ENCODE assay signal across 10 cellular contexts in the genomic region with DNA sequence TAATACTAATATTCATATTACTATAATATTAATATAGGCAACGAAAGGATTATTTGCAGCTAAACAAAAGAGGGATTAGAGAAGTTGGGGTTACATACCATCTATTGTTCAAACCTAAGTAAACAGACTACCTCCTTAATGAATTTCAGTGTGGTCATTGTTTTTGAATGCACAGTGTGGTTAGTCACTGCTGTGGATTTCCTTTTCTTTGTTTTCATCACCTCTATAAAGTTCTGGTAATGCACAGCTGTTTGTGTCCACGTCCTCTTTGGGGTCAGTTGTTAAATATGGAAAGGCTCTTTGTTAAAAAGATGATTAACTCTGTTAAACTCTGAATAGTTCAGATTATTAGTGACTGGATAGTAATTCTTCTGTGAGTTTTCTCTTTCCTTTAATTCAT.
DNase-seq lines count a peak whose midpoint lies in the region; ATAC-seq, FAIRE-seq and TF ChIP-seq lines count a peak whose summit lies in the region.
"Had no signal": no experiment of that assay in that cellular context is flagged by ENCODE, and none has a peak within 500 bp of the region (broad histone marks: within the 10 kb centered on the region; RNA-seq: fewer than 3 reads in every experiment).

No MANE protein-coding gene starts in this region.

- peak overlapping the region; percentile 89 for H3K4me2 ChIP-seq in astrocyte (ENCODE audit: low read length)

- H3K4me1 ChIP-seq in astrocyte (ENCODE audit: insufficient read depth, low read length): peaks cover 10% of the 10 kb centered on the region

- no peaks in the 10 kb centered on the region for H3K9me3 ChIP-seq in astrocyte (ENCODE audit: insufficient read depth, low read depth, low read length)
- H3K9me3 ChIP-seq: body of pancreas had no signal

- H3K27ac Mint-ChIP-seq in astrocyte (ENCODE audit: unreplicated experiment): peak overlapping the region; percentile 77

- H2AFZ ChIP-seq in astrocyte (ENCODE audit: low read depth, low read length): no peak overlapping the region

- ATAC-seq in HG02938 (IDR thresholded peaks at IDR 0.05; ENCODE audit: unreplicated experiment): no peak
- ATAC-seq in HG03521 (IDR thresholded peaks at IDR 0.05; ENCODE audit: unreplicated experiment): no peak

- H3K79me2 ChIP-seq in astrocyte (ENCODE audit: insufficient read depth, low read length): peaks cover 4% of the 10 kb centered on the region

- no peaks in the 10 kb centered on the region for H3K9me3 Mint-ChIP-seq in astrocyte (ENCODE audit: unreplicated experiment)

- peak overlapping the region; percentile 69 for H3K4me3 Mint-ChIP-seq in astrocyte (ENCODE audit: unreplicated experiment)

- DNase-seq in DMS53 (lab: John Stamatoyannopoulos, UW) (peak; percentile 68), astrocyte (ENCODE audit: low read depth) (peak; percentile 79), lung microvascular endothelial cell (ENCODE audit: low read depth in 2 of 2) (peak; percentile 86 to 93), glomerular visceral epithelial cell (ENCODE audit: extremely low spot score) (no peak), DMS 273 treated with DMSO at 0.1 percent for 48 hours (lab: John Stamatoyannopoulos, UW) (no peak)
- DNase-seq: WERI-Rb-1 had no signal

- no peaks in the 10 kb centered on the region for H3K36me3 Mint-ChIP-seq in astrocyte (ENCODE audit: low read depth, unreplicated experiment)

- H3K27me3 Mint-ChIP-seq in astrocyte (ENCODE audit: low read depth, unreplicated experiment): no peaks in the 10 kb centered on the region

- H4K20me1 ChIP-seq in astrocyte (ENCODE audit: insufficient read depth, low read length): no peaks in the 10 kb centered on the region

- peak; percentile 50 for FAIRE-seq in astrocyte (lab: Jason Lieb, UNC)

- no peak for TF ChIP-seq CTCF in astrocyte (IDR thresholded peaks at IDR 0.05; ENCODE audit: insufficient read depth, low read depth, low read length)

- H3K36me3 ChIP-seq in astrocyte (ENCODE audit: insufficient read depth, low read length): no peaks in the 10 kb centered on the region
- H3K36me3 ChIP-seq: WERI-Rb-1 had no signal

- H3K4me3 ChIP-seq in astrocyte (ENCODE audit: insufficient read depth, low read depth, low read length): peak overlapping the region; percentile 3
- H3K4me3 ChIP-seq: body of pancreas had no signal

- TF ChIP-seq RAD21 in Ishikawa (IDR thresholded peaks at IDR 0.05; ENCODE audit: low read depth): no peak

- peak overlapping the region; percentile 83 for H3K9ac ChIP-seq in astrocyte (ENCODE audit: low read length)

- no peaks in the 10 kb centered on the region for H3K27me3 ChIP-seq in astrocyte (ENCODE audit: insufficient read depth, low read length)
- H3K27me3 ChIP-seq: body of pancreas had no signal

- H3K27ac ChIP-seq in astrocyte (ENCODE audit: low read depth, low read length): peak overlapping the region; percentile 81
- H3K27ac ChIP-seq: WERI-Rb-1 had no signal

- TF ChIP-seq EP300 in Ishikawa (IDR thresholded peaks at IDR 0.05; ENCODE audit: borderline replicate concordance): peak; percentile 65; the same call in 1 of the 2 replicates

- H3K4me1 Mint-ChIP-seq in astrocyte (ENCODE audit: low read depth, unreplicated experiment): peaks cover 21% of the 10 kb centered on the region

TF ChIP-seq in Ishikawa, 13 proteins besides CTCF, POLR2A, EP300 and RAD21:
- no peak for TF ChIP-seq EGR1 (IDR thresholded peaks at IDR 0.05)
- TF ChIP-seq TEAD4 (IDR thresholded peaks at IDR 0.05): peak; percentile 74; the same call in 1 of the 2 replicates
- TF ChIP-seq, protein P1, sequence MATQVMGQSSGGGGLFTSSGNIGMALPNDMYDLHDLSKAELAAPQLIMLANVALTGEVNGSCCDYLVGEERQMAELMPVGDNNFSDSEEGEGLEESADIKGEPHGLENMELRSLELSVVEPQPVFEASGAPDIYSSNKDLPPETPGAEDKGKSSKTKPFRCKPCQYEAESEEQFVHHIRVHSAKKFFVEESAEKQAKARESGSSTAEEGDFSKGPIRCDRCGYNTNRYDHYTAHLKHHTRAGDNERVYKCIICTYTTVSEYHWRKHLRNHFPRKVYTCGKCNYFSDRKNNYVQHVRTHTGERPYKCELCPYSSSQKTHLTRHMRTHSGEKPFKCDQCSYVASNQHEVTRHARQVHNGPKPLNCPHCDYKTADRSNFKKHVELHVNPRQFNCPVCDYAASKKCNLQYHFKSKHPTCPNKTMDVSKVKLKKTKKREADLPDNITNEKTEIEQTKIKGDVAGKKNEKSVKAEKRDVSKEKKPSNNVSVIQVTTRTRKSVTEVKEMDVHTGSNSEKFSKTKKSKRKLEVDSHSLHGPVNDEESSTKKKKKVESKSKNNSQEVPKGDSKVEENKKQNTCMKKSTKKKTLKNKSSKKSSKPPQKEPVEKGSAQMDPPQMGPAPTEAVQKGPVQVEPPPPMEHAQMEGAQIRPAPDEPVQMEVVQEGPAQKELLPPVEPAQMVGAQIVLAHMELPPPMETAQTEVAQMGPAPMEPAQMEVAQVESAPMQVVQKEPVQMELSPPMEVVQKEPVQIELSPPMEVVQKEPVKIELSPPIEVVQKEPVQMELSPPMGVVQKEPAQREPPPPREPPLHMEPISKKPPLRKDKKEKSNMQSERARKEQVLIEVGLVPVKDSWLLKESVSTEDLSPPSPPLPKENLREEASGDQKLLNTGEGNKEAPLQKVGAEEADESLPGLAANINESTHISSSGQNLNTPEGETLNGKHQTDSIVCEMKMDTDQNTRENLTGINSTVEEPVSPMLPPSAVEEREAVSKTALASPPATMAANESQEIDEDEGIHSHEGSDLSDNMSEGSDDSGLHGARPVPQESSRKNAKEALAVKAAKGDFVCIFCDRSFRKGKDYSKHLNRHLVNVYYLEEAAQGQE (IDR thresholded peaks at IDR 0.05; ENCODE audit: low read depth): no peak
- TF ChIP-seq, protein P2, sequence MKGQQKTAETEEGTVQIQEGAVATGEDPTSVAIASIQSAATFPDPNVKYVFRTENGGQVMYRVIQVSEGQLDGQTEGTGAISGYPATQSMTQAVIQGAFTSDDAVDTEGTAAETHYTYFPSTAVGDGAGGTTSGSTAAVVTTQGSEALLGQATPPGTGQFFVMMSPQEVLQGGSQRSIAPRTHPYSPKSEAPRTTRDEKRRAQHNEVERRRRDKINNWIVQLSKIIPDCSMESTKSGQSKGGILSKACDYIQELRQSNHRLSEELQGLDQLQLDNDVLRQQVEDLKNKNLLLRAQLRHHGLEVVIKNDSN (IDR thresholded peaks at IDR 0.05): no peak
- TF ChIP-seq TCF12 (IDR thresholded peaks at IDR 0.05; ENCODE audit: low read depth): 0 out of 2 replicates have a peak, but pooled peaks have one; percentile 48
- no peak for TF ChIP-seq CEBPB (IDR thresholded peaks at IDR 0.05)
- no peak for TF ChIP-seq YY1 (IDR thresholded peaks at IDR 0.05; ENCODE audit: low read depth)

Comparison
In these comparisons a context has a peak if more than half of its experiments do, and no peak if none do; other contexts are left out.
1. DNase-seq: peak in DMS53 (single experiment), astrocyte (single experiment) and lung microvascular endothelial cell (2 of 2); none in glomerular visceral epithelial cell (single experiment) and DMS 273 treated with DMSO at 0.1 percent for 48 hours (single experiment).